14 cellular contexts compared by ENCODE assay signal in genomic region chr9:130072515-130073235, GRCh38. TPM values are rescaled to one million over a fixed set of nuclear protein-coding genes. Genes with fewer than 3 reads are reported as not detected.
A peak's percentile ranks its signal among the peaks of the same experiment; 100 is the strongest.
DNase-seq lines count a peak whose midpoint lies in the region; ATAC-seq and TF ChIP-seq lines count a peak whose summit lies in the region.
"Had no signal": no experiment of that assay in that cellular context is flagged by ENCODE, and none has a peak within 500 bp of the region (broad histone marks: within the 10 kb centered on the region; RNA-seq: fewer than 3 reads in every experiment).

No MANE protein-coding gene starts in this region.

- H3K9me3 Mint-ChIP-seq in activated T-cell treated with anti-CD3 and anti-CD28 coated beads, Interleukin-2, amount 50 U/mL, for 24 hours = no peaks in the 10 kb centered on the region
- no peaks in the 10 kb centered on the region for H3K9me3 Mint-ChIP-seq in activated B cell treated with CpG ODN at 0.5 μM for 24 hours
- H3K9me3 Mint-ChIP-seq in stimulated activated memory B cell treated with anti-CD40 and anti-IgM and Interleukin-4, amounts not matched to agents 10 μg/mL and 1 μg/mL and 100 μg/mL, for 72 hours = no peaks in the 10 kb centered on the region

- no peak overlapping the region for H3K4me3 Mint-ChIP-seq in activated T-cell treated with anti-CD3 and anti-CD28 coated beads, Interleukin-2, amount 50 U/mL, for 24 hours
- H3K4me3 Mint-ChIP-seq in activated B cell treated with CpG ODN at 0.5 μM for 24 hours = no peak overlapping the region
- H3K4me3 Mint-ChIP-seq in stimulated activated memory B cell treated with anti-CD40 and anti-IgM and Interleukin-4, amounts not matched to agents 10 μg/mL and 1 μg/mL and 100 μg/mL, for 72 hours = peak overlapping the region; percentile 10

- peaks cover 40% of the 10 kb centered on the region for H3K36me3 Mint-ChIP-seq in activated T-cell treated with anti-CD3 and anti-CD28 coated beads, Interleukin-2, amount 50 U/mL, for 24 hours (ENCODE audit: low read depth)
- H3K36me3 Mint-ChIP-seq in activated B cell treated with CpG ODN at 0.5 μM for 24 hours (ENCODE audit: low read depth) = peaks cover 24% of the 10 kb centered on the region
- H3K36me3 Mint-ChIP-seq in stimulated activated memory B cell treated with anti-CD40 and anti-IgM and Interleukin-4, amounts not matched to agents 10 μg/mL and 1 μg/mL and 100 μg/mL, for 72 hours = peaks cover 14% of the 10 kb centered on the region

- ATAC-seq in activated B cell treated with CpG ODN at 0.5 μM for 24 hours (ENCODE audit: low read depth) = no peak
- ATAC-seq in stimulated activated memory B cell treated with anti-CD40 and anti-IgM and Interleukin-4, amounts not matched to agents 10 μg/mL and 1 μg/mL and 100 μg/mL, for 72 hours = no peak
- ATAC-seq in gastrocnemius medialis = no peak
- ATAC-seq: Panc1 had no signal

- intact Hi-C loops in activated B cell treated with CpG ODN at 0.5 μM for 24 hours (cut with micrococcal nuclease) (no loop called here), gastrocnemius medialis (cut with DNase I; ENCODE audit: low total_unique reads) (no loop called here)

- TF ChIP-seq POLR2A in gastrocnemius medialis (IDR thresholded peaks at IDR 0.05) = no peak

- TF ChIP-seq CTCF in activated B cell treated with CpG ODN at 0.5 μM for 24 hours (IDR thresholded peaks at IDR 0.05) (no peak), gastrocnemius medialis (IDR thresholded peaks at IDR 0.05 in 4 of 5, conservative IDR thresholded peaks at IDR 0.05 in 1 of 5) (no peak)

- peaks cover 37% of the 10 kb centered on the region for H3K4me1 Mint-ChIP-seq in activated T-cell treated with anti-CD3 and anti-CD28 coated beads, Interleukin-2, amount 50 U/mL, for 24 hours (ENCODE audit: low read depth)
- H3K4me1 Mint-ChIP-seq in activated B cell treated with CpG ODN at 0.5 μM for 24 hours = peaks cover 34% of the 10 kb centered on the region
- peaks cover 15% of the 10 kb centered on the region for H3K4me1 Mint-ChIP-seq in stimulated activated memory B cell treated with anti-CD40 and anti-IgM and Interleukin-4, amounts not matched to agents 10 μg/mL and 1 μg/mL and 100 μg/mL, for 72 hours

- H3K36me3 ChIP-seq in gastrocnemius medialis = peaks cover 0 to 17% of the 10 kb centered on the region in 2 donors

- no peak for DNase-seq in activated T-cell treated with anti-CD3 and anti-CD28 coated beads, Interleukin-2, amount 50 U/mL, for 24 hours
- no peak for DNase-seq in activated T-cell treated with anti-CD3 and anti-CD28 coated beads, Interleukin-2, amount 50 U/mL, for 1 hour
- DNase-seq in activated B cell treated with CpG ODN at 0.5 μM for 24 hours (no peak), glomerular endothelial cell (ENCODE audit: extremely low read depth, low read depth, low spot score) (peak; percentile 20), gastrocnemius medialis (no peak), A172 (ENCODE audit: low spot score) (no peak), NCI-H1092 (lab: John Stamatoyannopoulos, UW) (no peak)
- DNase-seq: anterior cingulate cortex, GF-D8, left ventricle myocardium superior, NCI-H2029 treated with DMSO at 0.1 percent for 48 hours, sigmoid colon had no signal

- peaks cover 15 to 21% of the 10 kb centered on the region in 2 donors for H3K4me1 ChIP-seq in gastrocnemius medialis

- no peaks in the 10 kb centered on the region for H3K9me3 ChIP-seq in gastrocnemius medialis
- H3K9me3 ChIP-seq: sigmoid colon had no signal

- POLR2A ChIA-PET in activated B cell treated with CpG ODN at 0.5 μM for 24 hours (lab: Charles Lee) = interaction anchor here (0.7 kb wide), 1 partner anchor 171 kb away, joined by 8 read pairs; no protein-coding TSS in a partner anchor

- CTCF ChIA-PET in activated B cell treated with CpG ODN at 0.5 μM for 24 hours (lab: Charles Lee) = no interaction called here

- H3K27ac ChIP-seq in gastrocnemius medialis = peak overlapping the region in 1 of 4 donors; percentile 47
- H3K27ac ChIP-seq: sigmoid colon had no signal

- H3K27ac Mint-ChIP-seq in activated T-cell treated with anti-CD3 and anti-CD28 coated beads, Interleukin-2, amount 50 U/mL, for 24 hours = peak overlapping the region; percentile 75
- peak overlapping the region; percentile 15 for H3K27ac Mint-ChIP-seq in activated B cell treated with CpG ODN at 0.5 μM for 24 hours
- peak overlapping the region; percentile 69 for H3K27ac Mint-ChIP-seq in stimulated activated memory B cell treated with anti-CD40 and anti-IgM and Interleukin-4, amounts not matched to agents 10 μg/mL and 1 μg/mL and 100 μg/mL, for 72 hours

- H3K4me3 ChIP-seq in gastrocnemius medialis = no peak overlapping the region
- H3K4me3 ChIP-seq: sigmoid colon had no signal

- H3K27me3 ChIP-seq in gastrocnemius medialis = no peaks in the 10 kb centered on the region
- H3K27me3 ChIP-seq: sigmoid colon had no signal

- no peaks in the 10 kb centered on the region for H3K27me3 Mint-ChIP-seq in activated T-cell treated with anti-CD3 and anti-CD28 coated beads, Interleukin-2, amount 50 U/mL, for 24 hours
- no peaks in the 10 kb centered on the region for H3K27me3 Mint-ChIP-seq in activated B cell treated with CpG ODN at 0.5 μM for 24 hours
- no peaks in the 10 kb centered on the region for H3K27me3 Mint-ChIP-seq in stimulated activated memory B cell treated with anti-CD40 and anti-IgM and Interleukin-4, amounts not matched to agents 10 μg/mL and 1 μg/mL and 100 μg/mL, for 72 hours

- in situ Hi-C loops in gastrocnemius medialis (cut with MboI; ENCODE audit: low sequenced_read_pairs in 4 of 4) = loop anchor here in 1 of 4 donors (25.0 kb wide), 1 partner anchor 185 kb away; no protein-coding TSS in a partner anchor

RNA-seq across cellular contexts. Expression of gene GPR107, which starts 19.0 kb away (rescaled TPM):
- total RNA-seq in activated B cell treated with CpG ODN at 0.5 μM for 24 hours (17.7 and 19.6 TPM in 2 replicates), glomerular endothelial cell (33.3 and 40.3 TPM in 2 replicates), gastrocnemius medialis (10 to 100 TPM; 13.5 to 20.7 (median 17.5) TPM)
- total RNA-seq in A172 (2014; rRNA removed; shearing (Covaris generic)) = 0.17 and 0.22 TPM in 2 replicates

RNA-seq across cellular contexts. Expression of gene FNBP1, which starts 29.7 kb away (rescaled TPM):
- total RNA-seq in activated B cell treated with CpG ODN at 0.5 μM for 24 hours (454 and 501 TPM in 2 replicates), glomerular endothelial cell (17.9 and 30.1 TPM in 2 replicates), gastrocnemius medialis (10 to 100 TPM; 13.3 to 30.0 (median 17.9) TPM)
- 22.7 and 28.4 TPM in 2 replicates for total RNA-seq in A172 (2014; rRNA removed; shearing (Covaris generic))

Comparison
In these comparisons a context has a peak if more than half of its experiments do, and no peak if none do; other contexts are left out.
1. H3K27ac Mint-ChIP-seq: peak in every context shown above with its lines; median percentile 75 in activated T-cell treated with anti-CD3 and anti-CD28 coated beads, Interleukin-2, amount 50 U/mL, for 24 hours; 69 in stimulated activated memory B cell treated with anti-CD40 and anti-IgM and Interleukin-4, amounts not matched to agents 10 μg/mL and 1 μg/mL and 100 μg/mL, for 72 hours; 15 in activated B cell treated with CpG ODN at 0.5 μM for 24 hours.
2. RNA of gene GPR107, which starts 19.0 kb away (total RNA-seq): 33.3 to 40.3 TPM in glomerular endothelial cell, 13.5 to 20.7 TPM in gastrocnemius medialis and 17.7 to 19.6 TPM in activated B cell treated with CpG ODN at 0.5 μM for 24 hours; 0.17 to 0.22 TPM in A172; every median in the first group is over 10 times any median in the second.
3. RNA of gene FNBP1, which starts 29.7 kb away (total RNA-seq): 454 to 501 TPM in activated B cell treated with CpG ODN at 0.5 μM for 24 hours; 17.9 to 30.1 TPM in glomerular endothelial cell, 22.7 to 28.4 TPM in A172 and 13.3 to 30.0 TPM in gastrocnemius medialis; every median in the first group is over 10 times any median in the second.